Comparison of ENCODE assay signal across 1 cellular context in the genomic region with DNA sequence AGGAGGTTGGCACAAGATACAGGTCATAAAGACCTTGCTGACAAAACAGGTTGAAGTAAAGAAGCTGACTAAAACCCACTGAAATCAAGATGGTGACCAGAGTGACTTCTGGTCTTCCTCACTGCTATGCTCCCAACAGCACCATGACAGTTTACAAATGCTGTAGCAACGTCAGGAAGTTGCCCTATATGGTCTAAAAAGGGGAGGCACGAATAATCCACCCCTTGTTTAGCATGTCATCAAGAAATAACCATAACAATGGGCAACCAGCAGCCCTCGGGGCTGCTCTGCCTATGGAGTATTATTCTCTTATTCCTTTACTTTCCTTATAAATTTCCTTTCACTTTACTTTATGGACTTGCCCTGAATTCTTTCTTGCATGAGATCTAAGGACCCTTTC. TPM values are rescaled to one million over a fixed set of nuclear protein-coding genes. Genes with fewer than 3 reads are reported as not detected.
"Had no signal": no experiment of that assay in that cellular context is flagged by ENCODE, and none has a peak within 500 bp of the region (broad histone marks: within the 10 kb centered on the region; RNA-seq: fewer than 3 reads in every experiment).

No MANE protein-coding gene starts in this region.

RNA-seq across cellular contexts. Expression of gene SULT1B1, which starts 8.1 kb away (rescaled TPM):
- total RNA-seq: H9 had no signal
